In genomic region chr1:174022080-174022975, GRCh38 we compare ENCODE assay signal across 8 cellular contexts. TPM values are rescaled to one million over a fixed set of nuclear protein-coding genes. Genes with fewer than 3 reads are reported as not detected.
DNase-seq lines count a peak whose midpoint lies in the region; ATAC-seq and TF ChIP-seq lines count a peak whose summit lies in the region.

TSS of gene RC3H1 (minus strand) at chr1:174022357. CDS start at chr1:173992985, 29,372 bp downstream.

- CTCF ChIA-PET in AG04450 (lab: Charles Lee) (no interaction called here), activated B cell treated with CpG ODN at 0.5 μM for 24 hours (lab: Charles Lee) (interaction anchor here (0.7 to 1.2 kb wide), 2 partner anchors 195 to 233 kb away, joined by 3 read pairs; no protein-coding TSS in a partner anchor)

- ATAC-seq in GM18873 (IDR thresholded peaks at IDR 0.05; ENCODE audit: low FRiP score, unreplicated experiment), result peak; percentile 68
- peak; percentile 89 for ATAC-seq in HG03135 (IDR thresholded peaks at IDR 0.05; ENCODE audit: unreplicated experiment)
- ATAC-seq in activated B cell treated with CpG ODN at 0.5 μM for 24 hours (ENCODE audit: low read depth), result peak; percentile 93

- peak within 1 kb of the TSS; percentile 92 for H3K4me3 ChIP-seq in AG04450 (ENCODE audit: low read depth, low read length)
- H3K4me3 ChIP-seq in cardiac fibroblast (replicated peaks in 1 of 2; ENCODE audit: low read depth in 2 of 2, low read length in 2 of 2), result peak within 1 kb of the TSS; percentile 81 to 93

- TF ChIP-seq CTCF in AG04450 (IDR thresholded peaks at IDR 0.05; ENCODE audit: low read depth, low read length) (no peak), activated B cell treated with CpG ODN at 0.5 μM for 24 hours (IDR thresholded peaks at IDR 0.05) (no peak), cardiac fibroblast (IDR thresholded peaks at IDR 0.05; ENCODE audit: low read depth, low read length) (no peak)

- H3K36me3 Mint-ChIP-seq in activated B cell treated with CpG ODN at 0.5 μM for 24 hours (ENCODE audit: low read depth), result peaks cover 17% of the 10 kb centered on the region

- peak within 1 kb of the TSS; percentile 58 for H3K27ac ChIP-seq in AG04450 (ENCODE audit: low read depth, low read length)

- H3K4me1 Mint-ChIP-seq in activated B cell treated with CpG ODN at 0.5 μM for 24 hours, result peaks cover 42% of the 10 kb centered on the region

- intact Hi-C loops in activated B cell treated with CpG ODN at 0.5 μM for 24 hours (cut with micrococcal nuclease), result loop anchor here (1.0 to 5.0 kb wide), 10 partner anchors 137 to 1490 kb away; partner anchors contain the start of genes CACYBP, CENPL, DARS2 and MRPS14

- H3K9me3 ChIP-seq in AG04450 (ENCODE audit: control insufficient read depth, insufficient read depth, low read length), result no peaks in the 10 kb centered on the region; the same call in 1 of the 2 replicates

- H3K4me3 Mint-ChIP-seq in activated B cell treated with CpG ODN at 0.5 μM for 24 hours, result peak within 1 kb of the TSS; percentile 97

- H3K27me3 ChIP-seq in AG04450 (ENCODE audit: control insufficient read depth, insufficient read depth, low read length), result no peaks in the 10 kb centered on the region

- H3K27ac Mint-ChIP-seq in activated B cell treated with CpG ODN at 0.5 μM for 24 hours, result peak within 1 kb of the TSS; percentile 96

- POLR2A ChIA-PET in AG04450 (lab: Yijun Ruan, JAX), result interaction anchor here (0.6 to 1.7 kb wide), 8 partner anchors 10 to 154 kb away, joined by 3 to 8 read pairs (median 4); partner anchors contain the start of genes GAS5 and ZBTB37
- POLR2A ChIA-PET in activated B cell treated with CpG ODN at 0.5 μM for 24 hours (lab: Charles Lee), result interaction anchor here (0.6 to 2.3 kb wide), 29 partner anchors 9 to 1490 kb away, joined by 3 to 22 read pairs (median 5); partner anchors contain the start of genes CACYBP, CENPL, DARS2 and GAS5

- H3K27me3 Mint-ChIP-seq in activated B cell treated with CpG ODN at 0.5 μM for 24 hours, result no peaks in the 10 kb centered on the region

- DNase-seq in AG04450 (ENCODE audit: low read depth, low spot score), result no peak
- DNase-seq in NCI-H345 (lab: John Stamatoyannopoulos, UW), result peak; percentile 87
- peak; percentile 88 for DNase-seq in activated B cell treated with CpG ODN at 0.5 μM for 24 hours
- peak; percentile 77 to 83 for DNase-seq in cardiac fibroblast (ENCODE audit: low read depth in 2 of 2)
- DNase-seq in inferior parietal cortex (ENCODE audit: extremely low spot score), result peak; percentile 91
- DNase-seq in stimulated activated CD4-positive, alpha-beta T cell treated with anti-CD3 and anti-CD28 coated beads, Interleukin-12 subunit alpha, Interleukin-12 subunit beta, amount 100 ng/mL, for 24 hours (ENCODE audit: low read depth in 2 of 2), result peak; percentile 70 to 84

- no peaks in the 10 kb centered on the region for H3K9me3 Mint-ChIP-seq in activated B cell treated with CpG ODN at 0.5 μM for 24 hours

RNA-seq across cellular contexts. Expression of gene RC3H1, which starts in this region (rescaled TPM):
- 13.3 and 13.9 TPM in 2 replicates for polyA plus RNA-seq in AG04450 (2011; rRNA removed)
- 66.2 and 75.4 TPM in 2 replicates for polyA minus RNA-seq in AG04450 (2011; rRNA and poly(A)+ RNA removed)
- 45.6 and 55.6 TPM in 2 replicates for total RNA-seq in activated B cell treated with CpG ODN at 0.5 μM for 24 hours
